Comparison of ENCODE assay signal across 19 cellular contexts in the genomic region with DNA sequence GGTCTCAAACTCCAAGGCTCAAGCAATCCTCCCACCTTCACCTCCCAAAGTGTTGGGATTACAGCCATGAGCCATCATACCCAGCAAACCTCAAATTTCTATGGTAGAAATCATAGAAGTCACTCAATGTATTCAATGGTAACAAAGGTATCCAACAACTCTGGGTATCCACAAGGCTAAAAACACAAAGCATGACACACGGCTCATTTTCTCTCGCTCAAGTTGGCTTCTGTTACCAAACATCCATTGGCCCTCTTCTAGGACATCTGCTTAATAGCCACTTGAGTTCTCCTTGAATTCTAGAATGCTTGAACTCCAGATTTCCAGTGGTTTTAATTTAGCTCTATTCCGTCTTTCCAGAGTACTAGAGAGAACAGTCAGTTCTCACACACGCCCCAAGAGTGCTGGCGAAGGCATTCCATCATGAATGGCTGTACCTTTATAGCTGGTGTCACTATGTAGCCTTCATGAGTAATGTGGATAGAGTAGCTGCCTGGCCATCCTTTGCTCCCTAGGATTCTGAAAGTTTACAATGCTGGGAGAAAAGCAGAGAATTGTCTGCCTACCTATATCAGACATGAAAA. TPM values are rescaled to one million over a fixed set of nuclear protein-coding genes. Genes with fewer than 3 reads are reported as not detected.
DNase-seq lines count a peak whose midpoint lies in the region; ATAC-seq and TF ChIP-seq lines count a peak whose summit lies in the region.
"Had no signal": no experiment of that assay in that cellular context is flagged by ENCODE, and none has a peak within 500 bp of the region (broad histone marks: within the 10 kb centered on the region; RNA-seq: fewer than 3 reads in every experiment).

No MANE protein-coding gene starts in this region.

- no peaks in the 10 kb centered on the region for H3K9me3 ChIP-seq in mammary epithelial cell (replicated peaks; ENCODE audit: insufficient read depth, low read length)
- H3K9me3 ChIP-seq: BE2C, MG63 had no signal

- peaks cover 7% of the 10 kb centered on the region for H3K4me1 ChIP-seq in mammary epithelial cell (ENCODE audit: insufficient read depth, low read length)
- H3K4me1 ChIP-seq: BE2C had no signal

- H3K9me3 Mint-ChIP-seq in MCF 10A (ENCODE audit: unreplicated experiment) (no peaks in the 10 kb centered on the region), WTC11 (no peaks in the 10 kb centered on the region), nephron progenitor cell (peaks cover 7% of the 10 kb centered on the region), type B pancreatic cell (no peaks in the 10 kb centered on the region)
- H3K9me3 Mint-ChIP-seq: CD4-positive, CD25-positive, alpha-beta regulatory T cell had no signal

- peaks cover 69% of the 10 kb centered on the region for H3K79me2 ChIP-seq in mammary epithelial cell (ENCODE audit: insufficient read depth, low read length)

- dilution Hi-C loops in mammary epithelial cell (cut with HindIII; ENCODE audit: low sequenced_read_pairs) = no loop called here

- H3K27ac Mint-ChIP-seq in MCF 10A (ENCODE audit: low read depth, unreplicated experiment) (no peak overlapping the region), WTC11 (0 out of 2 replicates have a peak overlapping the region, but pooled peaks have one; percentile 18), nephron progenitor cell (peak overlapping the region; percentile 3), type B pancreatic cell (peak overlapping the region; percentile 44)

- TF ChIP-seq CTCF in mammary epithelial cell (conservative IDR thresholded peaks at IDR 0.05 in 1 of 2, IDR thresholded peaks at IDR 0.05 in 1 of 2; ENCODE audit: extremely low read depth in 1 of 2, insufficient read depth in 1 of 2, low read depth in 1 of 2, low read length in 2 of 2) = no peak
- no peak for TF ChIP-seq CTCF in MCF 10A (IDR thresholded peaks at IDR 0.05; ENCODE audit: unreplicated experiment)
- no peak for TF ChIP-seq CTCF in WTC11 (IDR thresholded peaks at IDR 0.05)
- TF ChIP-seq CTCF in nephron progenitor cell (IDR thresholded peaks at IDR 0.05) = no peak
- TF ChIP-seq CTCF in type B pancreatic cell (conservative IDR thresholded peaks at IDR 0.05) = no peak

- H3K4me1 Mint-ChIP-seq in MCF 10A (ENCODE audit: insufficient read depth, unreplicated experiment) (peaks cover 7% of the 10 kb centered on the region), WTC11 (no peaks in the 10 kb centered on the region), nephron progenitor cell (no peaks in the 10 kb centered on the region), type B pancreatic cell (ENCODE audit: unreplicated experiment) (peaks cover 4% of the 10 kb centered on the region)

- no peak overlapping the region for H2AFZ ChIP-seq in mammary epithelial cell (ENCODE audit: low read depth, low read length)

- intact Hi-C loops in mammary epithelial cell (cut with micrococcal nuclease) (no loop called here), MCF 10A (cut with micrococcal nuclease) (no loop called here), head of caudate nucleus (cut with DNase I) (no loop called here)

- no peak for DNase-seq in mammary epithelial cell
- no peak for DNase-seq in MCF 10A (ENCODE audit: unreplicated experiment)
- no peak for DNase-seq in WTC11 (ENCODE audit: low spot score)
- no peak for DNase-seq in nephron progenitor cell
- DNase-seq in type B pancreatic cell (ENCODE audit: extremely low spot score, unreplicated experiment) = no peak
- no peak for DNase-seq in head of caudate nucleus
- DNase-seq: BE2C; CD4-positive, CD25-positive, alpha-beta regulatory T cell; MG63; NCI-H1048; NCI-H1436 treated with DMSO at 0.1 percent for 48 hours; NCI-H2029; NCI-H446 treated with DMSO at 0.1 percent for 48 hours; NCI-H748 treated with DMSO at 0.1 percent for 48 hours; NK-92 treated with Interleukin-12 subunit alpha and Interleukin-12 subunit beta, amount 100 ng/mL, for 24 hours; SHP77 had no signal

- H3K27me3 ChIP-seq in mammary epithelial cell (ENCODE audit: insufficient read depth, low read length) = no peaks in the 10 kb centered on the region
- H3K27me3 ChIP-seq: BE2C, MG63 had no signal

- no peak overlapping the region for H3K4me2 ChIP-seq in mammary epithelial cell (ENCODE audit: insufficient read depth, low read depth, low read length)

- CTCF ChIA-PET in mammary epithelial cell (lab: Charles Lee; ENCODE audit: low non-redundant PET) (no interaction called here), MCF 10A (lab: Yijun Ruan, JAX) (interaction anchor here (0.6 to 1.7 kb wide), 3 partner anchors 21 to 77 kb away, joined by 3 to 6 read pairs (median 3); a partner anchor contains a TSS), WTC11 (lab: Charles Lee) (no interaction called here)

- in situ Hi-C loops in mammary epithelial cell (cut with MboI; ENCODE audit: low sequenced_read_pairs in 2 of 2) = no loop called here

- peaks cover 31% of the 10 kb centered on the region for H3K36me3 Mint-ChIP-seq in MCF 10A (ENCODE audit: insufficient read depth, unreplicated experiment)
- H3K36me3 Mint-ChIP-seq in WTC11 = peaks cover 15% of the 10 kb centered on the region
- peaks cover 52% of the 10 kb centered on the region for H3K36me3 Mint-ChIP-seq in nephron progenitor cell (ENCODE audit: low read depth)
- H3K36me3 Mint-ChIP-seq in type B pancreatic cell = peaks cover 14% of the 10 kb centered on the region

- H3K9ac ChIP-seq in mammary epithelial cell (ENCODE audit: insufficient read depth, low read length) = no peak overlapping the region

- H3K4me3 Mint-ChIP-seq in MCF 10A (ENCODE audit: unreplicated experiment) (no peak overlapping the region), WTC11 (no peak overlapping the region), nephron progenitor cell (no peak overlapping the region), type B pancreatic cell (no peak overlapping the region)
- H3K4me3 Mint-ChIP-seq: CD4-positive, CD25-positive, alpha-beta regulatory T cell had no signal

- TSS peak; percentile 13 for BruUV-seq in mammary epithelial cell (replicated peaks; lab: Mats Ljungman, UMichigan)
- no TSS peak for BruUV-seq in MCF 10A (replicated peaks; lab: Mats Ljungman, UMichigan)

- no peak overlapping the region for H3K27ac ChIP-seq in mammary epithelial cell (ENCODE audit: insufficient read depth, low read depth, low read length)
- H3K27ac ChIP-seq: SK-N-MC had no signal

- H3K4me3 ChIP-seq in mammary epithelial cell (replicated peaks in 1 of 3; ENCODE audit: insufficient read depth in 1 of 3, low read depth in 2 of 3, low read length in 3 of 3) = no peak overlapping the region
- H3K4me3 ChIP-seq: MG63, SK-N-MC had no signal

- ATAC-seq in WTC11 (no peak), HG02642 (IDR thresholded peaks at IDR 0.05; ENCODE audit: poor library complexity, unreplicated experiment) (no peak), HG03045 (IDR thresholded peaks at IDR 0.05; ENCODE audit: unreplicated experiment) (no peak)

- WGBS in mammary epithelial cell (ENCODE audit: low coverage, missing lambda C conversion rate) = 84% methylated on average over 5 of the region's 5 CpGs

- POLR2A ChIA-PET in MCF 10A (lab: Yijun Ruan, JAX) = interaction anchor here (1.0 to 1.6 kb wide), 2 partner anchors 8 to 17 kb away, joined by 3 to 5 read pairs; no protein-coding TSS in a partner anchor
- POLR2A ChIA-PET in WTC11 (lab: Charles Lee) = no interaction called here

- no peaks in the 10 kb centered on the region for H4K20me1 ChIP-seq in mammary epithelial cell (ENCODE audit: insufficient read depth, low read length)

- H3K27me3 Mint-ChIP-seq in MCF 10A (ENCODE audit: insufficient read depth, unreplicated experiment) (no peaks in the 10 kb centered on the region), WTC11 (ENCODE audit: low read depth) (no peaks in the 10 kb centered on the region), nephron progenitor cell (ENCODE audit: low read depth, poor library complexity) (no peaks in the 10 kb centered on the region), type B pancreatic cell (no peaks in the 10 kb centered on the region)
- H3K27me3 Mint-ChIP-seq: CD4-positive, CD25-positive, alpha-beta regulatory T cell had no signal

- peaks cover 5% of the 10 kb centered on the region for H3K36me3 ChIP-seq in mammary epithelial cell (ENCODE audit: insufficient read depth, low read length)

TF ChIP-seq in WTC11, 78 proteins besides CTCF, POLR2A, EP300 and RAD21 (continues in another document):
- TF ChIP-seq, protein P1, sequence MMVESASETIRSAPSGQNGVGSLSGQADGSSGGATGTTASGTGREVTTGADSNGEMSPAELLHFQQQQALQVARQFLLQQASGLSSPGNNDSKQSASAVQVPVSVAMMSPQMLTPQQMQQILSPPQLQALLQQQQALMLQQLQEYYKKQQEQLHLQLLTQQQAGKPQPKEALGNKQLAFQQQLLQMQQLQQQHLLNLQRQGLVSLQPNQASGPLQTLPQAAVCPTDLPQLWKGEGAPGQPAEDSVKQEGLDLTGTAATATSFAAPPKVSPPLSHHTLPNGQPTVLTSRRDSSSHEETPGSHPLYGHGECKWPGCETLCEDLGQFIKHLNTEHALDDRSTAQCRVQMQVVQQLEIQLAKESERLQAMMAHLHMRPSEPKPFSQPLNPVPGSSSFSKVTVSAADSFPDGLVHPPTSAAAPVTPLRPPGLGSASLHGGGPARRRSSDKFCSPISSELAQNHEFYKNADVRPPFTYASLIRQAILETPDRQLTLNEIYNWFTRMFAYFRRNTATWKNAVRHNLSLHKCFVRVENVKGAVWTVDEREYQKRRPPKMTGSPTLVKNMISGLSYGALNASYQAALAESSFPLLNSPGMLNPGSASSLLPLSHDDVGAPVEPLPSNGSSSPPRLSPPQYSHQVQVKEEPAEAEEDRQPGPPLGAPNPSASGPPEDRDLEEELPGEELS (CRISPR knock-in tag; IDR thresholded peaks at IDR 0.05) = no peak
- TF ChIP-seq SOX15 (CRISPR knock-in tag; IDR thresholded peaks at IDR 0.05) = no peak
- TF ChIP-seq SMAD4 (CRISPR knock-in tag; IDR thresholded peaks at IDR 0.05) = no peak
- TF ChIP-seq, protein P2, sequence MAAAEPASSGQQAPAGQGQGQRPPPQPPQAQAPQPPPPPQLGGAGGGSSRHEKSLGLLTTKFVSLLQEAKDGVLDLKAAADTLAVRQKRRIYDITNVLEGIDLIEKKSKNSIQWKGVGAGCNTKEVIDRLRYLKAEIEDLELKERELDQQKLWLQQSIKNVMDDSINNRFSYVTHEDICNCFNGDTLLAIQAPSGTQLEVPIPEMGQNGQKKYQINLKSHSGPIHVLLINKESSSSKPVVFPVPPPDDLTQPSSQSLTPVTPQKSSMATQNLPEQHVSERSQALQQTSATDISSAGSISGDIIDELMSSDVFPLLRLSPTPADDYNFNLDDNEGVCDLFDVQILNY (CRISPR knock-in tag; IDR thresholded peaks at IDR 0.05) = no peak

RNA-seq across cellular contexts. Expression of a gene that starts 42.6 kb away (rescaled TPM):
- total RNA-seq in mammary epithelial cell = 10 to 100 TPM; 80.4 to 95.3 TPM
- polyA plus RNA-seq in mammary epithelial cell = 24.0 TPM
- 90.9 TPM for polyA minus RNA-seq in mammary epithelial cell
- 78.5 and 93.9 TPM in 2 replicates for total RNA-seq in MCF 10A (2022)
- total RNA-seq in WTC11 (2021) = 39.6 to 51.9 TPM (median 41.4 TPM) in 3 replicates
- 73.2 and 82.9 TPM in 2 replicates for total RNA-seq in type B pancreatic cell (ENCODE audit: low replicate concordance)
